2 cellular contexts compared by ENCODE assay signal in genomic region chr10:35889226-35889625, GRCh38.
TF ChIP-seq lines count a peak whose summit lies in the region.

No MANE protein-coding gene starts in this region.

TF ChIP-seq in endothelial cell of umbilical vein, 7 proteins besides CTCF, POLR2A, EP300 and RAD21 (continued from another document):
- TF ChIP-seq MAX (IDR thresholded peaks at IDR 0.05; ENCODE audit: insufficient read depth, insufficient read length) (no peak), EZH2 (IDR thresholded peaks at IDR 0.05; ENCODE audit: borderline replicate concordance, low read depth, low read length, severe bottlenecking) (no peak), MYC (IDR thresholded peaks at IDR 0.05; ENCODE audit: low read depth, low read length) (no peak), JUN (IDR thresholded peaks at IDR 0.05; ENCODE audit: borderline replicate concordance, insufficient read depth, insufficient read length, low read depth) (no peak), POLR2AphosphoS5 (IDR thresholded peaks at IDR 0.05; ENCODE audit: insufficient read depth, low read depth, low read length) (no peak)

TF ChIP-seq in HepG2, 621 proteins besides CTCF, POLR2A, EP300 and RAD21 (continued from another document):
- no peak for TF ChIP-seq GRHL1 (CRISPR knock-in tag; conservative IDR thresholded peaks at IDR 0.05)
- no peak for TF ChIP-seq ZNF547 (CRISPR knock-in tag; IDR thresholded peaks at IDR 0.05)
- 0 out of 2 replicates have a peak, but pooled peaks have one; percentile 9 for TF ChIP-seq HNF4A (CRISPR knock-in tag; IDR thresholded peaks at IDR 0.05)
- no peak for TF ChIP-seq ZNF746 (CRISPR knock-in tag; IDR thresholded peaks at IDR 0.05)
- TF ChIP-seq SRSF9 (IDR thresholded peaks at IDR 0.05; ENCODE audit: borderline replicate concordance, insufficient read depth, low read depth, low read length, poor library complexity, severe bottlenecking): no peak
- TF ChIP-seq POGZ (CRISPR knock-in tag; IDR thresholded peaks at IDR 0.05): no peak
- no peak for TF ChIP-seq ZNF280B (CRISPR knock-in tag; IDR thresholded peaks at IDR 0.05; ENCODE audit: borderline replicate concordance)
